ENCODE assay signal across 27 cellular contexts in genomic region chr2:215493370-215493769, GRCh38.
"Had no signal": no experiment of that assay in that cellular context is flagged by ENCODE, and none has a peak within 500 bp of the region (broad histone marks: within the 10 kb centered on the region; RNA-seq: fewer than 3 reads in every experiment).

No MANE protein-coding gene starts in this region.

- H3K27ac ChIP-seq: epithelial cell of prostate, gastroesophageal sphincter, heart left ventricle, neutrophil, parathyroid adenoma, right atrium auricular region, testis, tibial artery, upper lobe of left lung, uterus had no signal

- H3K79me2 ChIP-seq: parathyroid adenoma had no signal

- H3K4me1 ChIP-seq: gastroesophageal sphincter, heart left ventricle, parathyroid adenoma, right atrium auricular region, testis, upper lobe of left lung, uterus had no signal

- H3K27me3 ChIP-seq: gastroesophageal sphincter, heart left ventricle, neutrophil, right atrium auricular region, testis, tibial artery, upper lobe of left lung, uterus had no signal

- DNase-seq: cerebellar nuclear complex; effector CD8-positive, alpha-beta T cell; endodermal cell; foreskin fibroblast; heart left ventricle; hippocampal formation; islet precursor cell; kidney glomerular epithelial cell; mesenchymal stem cell; mucosa of descending colon; naive B cell; stimulated activated CD4-positive, alpha-beta T cell treated with anti-CD3 and anti-CD28 coated beads, Interleukin-12 subunit alpha, Interleukin-12 subunit beta, amount 100 ng/mL, for 4 hours; stimulated activated CD4-positive, alpha-beta T cell treated with anti-CD3 and anti-CD28 coated beads, Interleukin-1b, Interleukin-23, amount 100 ng/mL, for 48 hours; stimulated activated CD4-positive, alpha-beta T cell treated with anti-CD3 and anti-CD28 coated beads, Interleukin-4, amount 100 ng/mL, for 1 hour; stimulated activated CD8-positive, alpha-beta memory T cell treated with anti-CD3 and anti-CD28 coated beads, Interleukin-4, amount 100 ng/mL, for 48 hours; stimulated activated naive CD4-positive, alpha-beta T cell; stimulated activated naive CD8-positive, alpha-beta T cell treated with anti-CD3 and anti-CD28 coated beads, Interleukin-15, amount 100 ng/mL, for 72 hours; testis; tibial artery; upper lobe of left lung; uterus had no signal

- H2AFZ ChIP-seq: parathyroid adenoma had no signal

- H3K36me3 ChIP-seq: gastroesophageal sphincter, heart left ventricle, neutrophil, right atrium auricular region, tibial artery, upper lobe of left lung, uterus had no signal

- H3K4me3 ChIP-seq: gastroesophageal sphincter, heart left ventricle, mucosa of descending colon, right atrium auricular region, smooth muscle cell, testis, tibial artery, upper lobe of left lung, uterus had no signal
